Comparison of ENCODE assay signal across 5 cellular contexts in genomic region chr14:55513491-55513890, GRCh38.
"Had no signal": no experiment of that assay in that cellular context is flagged by ENCODE, and none has a peak within 500 bp of the region (broad histone marks: within the 10 kb centered on the region; RNA-seq: fewer than 3 reads in every experiment).

No MANE protein-coding gene starts in this region.

- DNase-seq: IMR-90, KBM-7 had no signal

- H3K27ac ChIP-seq: HL-60 had no signal

- ATAC-seq: HepG2, K562 had no signal

- H3K4me3 ChIP-seq: K562 had no signal

- FAIRE-seq: HepG2, K562 had no signal
